ENCODE assay signal across 10 cellular contexts in genomic region chr6:114989279-114989964, GRCh38.
DNase-seq lines count a peak whose midpoint lies in the region; ATAC-seq and TF ChIP-seq lines count a peak whose summit lies in the region.
"Had no signal": no experiment of that assay in that cellular context is flagged by ENCODE, and none has a peak within 500 bp of the region (broad histone marks: within the 10 kb centered on the region; RNA-seq: fewer than 3 reads in every experiment).

No MANE protein-coding gene starts in this region.

- no peaks in the 10 kb centered on the region for H3K4me1 Mint-ChIP-seq in stimulated activated naive CD8-positive, alpha-beta T cell treated with anti-CD3 and anti-CD28 coated beads, Interleukin-15, amount 100 ng/mL, for 72 hours
- peaks cover 6% of the 10 kb centered on the region for H3K4me1 Mint-ChIP-seq in mesothelial cell of epicardium
- H3K4me1 Mint-ChIP-seq: CD4-positive, CD25-positive, alpha-beta regulatory T cell had no signal

- no peaks in the 10 kb centered on the region for H3K36me3 Mint-ChIP-seq in mesothelial cell of epicardium
- H3K36me3 Mint-ChIP-seq: CD4-positive, CD25-positive, alpha-beta regulatory T cell had no signal

- H3K27me3 Mint-ChIP-seq in stimulated activated naive CD8-positive, alpha-beta T cell treated with anti-CD3 and anti-CD28 coated beads, Interleukin-15, amount 100 ng/mL, for 72 hours: no peaks in the 10 kb centered on the region
- H3K27me3 Mint-ChIP-seq in mesothelial cell of epicardium (ENCODE audit: low read depth): no peaks in the 10 kb centered on the region
- H3K27me3 Mint-ChIP-seq: CD4-positive, CD25-positive, alpha-beta regulatory T cell had no signal

- ATAC-seq in HG02610 (IDR thresholded peaks at IDR 0.05; ENCODE audit: unreplicated experiment): peak; percentile 97
- ATAC-seq in HG03571 (IDR thresholded peaks at IDR 0.05; ENCODE audit: unreplicated experiment): peak; percentile 94
- peak; percentile 98 for ATAC-seq in stimulated activated naive CD8-positive, alpha-beta T cell treated with anti-CD3 and anti-CD28 coated beads, Interleukin-15, amount 100 ng/mL, for 72 hours

- DNase-seq in stimulated activated CD4-positive, alpha-beta T cell treated with anti-CD3 and anti-CD28 coated beads, Interleukin-12 subunit alpha, Interleukin-12 subunit beta, amount 100 ng/mL, for 48 hours (ENCODE audit: low read depth in 2 of 3, low spot score in 1 of 3): peak in 2 of 3 donors; percentile 8 to 10
- no peak for DNase-seq in stimulated activated CD4-positive, alpha-beta T cell treated with anti-CD3 and anti-CD28 coated beads, Interleukin-4, amount 100 ng/mL, for 1 hour
- DNase-seq in stimulated activated naive CD8-positive, alpha-beta T cell treated with anti-CD3 and anti-CD28 coated beads, Interleukin-15, amount 100 ng/mL, for 72 hours: peak in 1 of 2 donors; percentile 61
- DNase-seq in NCI-H1092 (lab: John Stamatoyannopoulos, UW) (no peak), cerebellum (ENCODE audit: low spot score) (no peak), mesothelial cell of epicardium (ENCODE audit: low spot score in 2 of 2, unreplicated experiment in 2 of 2) (no peak)
- DNase-seq: tibial artery had no signal

- TF ChIP-seq CTCF in mesothelial cell of epicardium (IDR thresholded peaks at IDR 0.05; ENCODE audit: unreplicated experiment): no peak

- H3K27ac Mint-ChIP-seq in stimulated activated naive CD8-positive, alpha-beta T cell treated with anti-CD3 and anti-CD28 coated beads, Interleukin-15, amount 100 ng/mL, for 72 hours: peak overlapping the region in 1 of 2 donors; percentile 52
- H3K27ac Mint-ChIP-seq in mesothelial cell of epicardium: no peak overlapping the region
- H3K27ac Mint-ChIP-seq: CD4-positive, CD25-positive, alpha-beta regulatory T cell had no signal

- no peak overlapping the region for H3K4me3 Mint-ChIP-seq in stimulated activated naive CD8-positive, alpha-beta T cell treated with anti-CD3 and anti-CD28 coated beads, Interleukin-15, amount 100 ng/mL, for 72 hours
- H3K4me3 Mint-ChIP-seq in mesothelial cell of epicardium: no peak overlapping the region
- H3K4me3 Mint-ChIP-seq: CD4-positive, CD25-positive, alpha-beta regulatory T cell had no signal

- peaks cover 0 to 6% of the 10 kb centered on the region in 2 donors for H3K9me3 Mint-ChIP-seq in stimulated activated naive CD8-positive, alpha-beta T cell treated with anti-CD3 and anti-CD28 coated beads, Interleukin-15, amount 100 ng/mL, for 72 hours
- H3K9me3 Mint-ChIP-seq in mesothelial cell of epicardium: peaks cover 5% of the 10 kb centered on the region

Comparison
In these comparisons a context has a peak if more than half of its experiments do, and no peak if none do; other contexts are left out.
1. DNase-seq: peak in stimulated activated CD4-positive, alpha-beta T cell treated with anti-CD3 and anti-CD28 coated beads, Interleukin-12 subunit alpha, Interleukin-12 subunit beta, amount 100 ng/mL, for 48 hours (2 of 3); none in stimulated activated CD4-positive, alpha-beta T cell treated with anti-CD3 and anti-CD28 coated beads, Interleukin-4, amount 100 ng/mL, for 1 hour (single experiment), NCI-H1092 (single experiment), cerebellum (single experiment) and mesothelial cell of epicardium (0 of 2).
2. Peak in every context shown above with its lines, with median percentiles within 50 percentile points of each other: ATAC-seq.